Comparison of ENCODE assay signal across 38 cellular contexts in genomic region chr2:148810081-148810480, GRCh38.
"Had no signal": no experiment of that assay in that cellular context is flagged by ENCODE, and none has a peak within 500 bp of the region (broad histone marks: within the 10 kb centered on the region; RNA-seq: fewer than 3 reads in every experiment).

No MANE protein-coding gene starts in this region.

- H3K27me3 ChIP-seq: ascending aorta, cardiac muscle cell had no signal

- H3K27me3 Mint-ChIP-seq: activated CD4-positive, alpha-beta T cell treated with anti-CD3 and anti-CD28 coated beads for 36 hours; brain had no signal

- ATAC-seq: activated CD4-positive, alpha-beta T cell treated with anti-CD3 and anti-CD28 coated beads for 36 hours; activated CD4-positive, CD25-positive, alpha-beta regulatory T cell treated with anti-CD3 and anti-CD28 coated beads, Interleukin-2, amount 50 U/mL, for 24 hours; activated CD8-positive, alpha-beta memory T cell treated with anti-CD3 and anti-CD28 coated beads, Interleukin-2, amount 10 ng/mL, durations not matched to agents 7 days and 5 days; activated CD8-positive, alpha-beta T cell treated with anti-CD3 and anti-CD28 coated beads, Interleukin-2, amount 10 ng/mL, durations not matched to agents 7 days and 5 days; activated naive CD8-positive, alpha-beta T cell treated with anti-CD3 and anti-CD28 coated beads, Interleukin-2, amount 50 U/mL, for 24 hours; WTC11 had no signal

- H3K4me1 Mint-ChIP-seq: activated naive CD4-positive, alpha-beta T cell treated with anti-CD3 and anti-CD28 coated beads, Interleukin-2, amount 10 ng/mL, durations not matched to agents 7 days and 5 days; activated naive CD4-positive, alpha-beta T cell treated with anti-CD3 and anti-CD28 coated beads, Interleukin-2, amount 50 U/mL, for 24 hours; activated naive CD8-positive, alpha-beta T cell treated with anti-CD3 and anti-CD28 coated beads, Interleukin-2, amount 10 ng/mL, durations not matched to agents 7 days and 5 days had no signal

- H3K4me3 ChIP-seq: ascending aorta, cardiac muscle cell had no signal

- H3K9me3 Mint-ChIP-seq: activated CD4-positive, alpha-beta memory T cell treated with anti-CD3 and anti-CD28 coated beads, Interleukin-2, amount 10 ng/mL, durations not matched to agents 7 days and 5 days; activated CD4-positive, alpha-beta T cell treated with anti-CD3 and anti-CD28 coated beads, Interleukin-2, amount 10 ng/mL, durations not matched to agents 7 days and 5 days; T-helper 2 cell treated with Interferon-gamma antibody and Interleukin-4, amounts not matched to agents 5 μg/mL and 100 μg/mL, for 36 hours had no signal

- DNase-seq: activated CD4-positive, alpha-beta memory T cell treated with anti-CD3 and anti-CD28 coated beads, Interleukin-2, amount 10 ng/mL, durations not matched to agents 7 days and 5 days; activated CD4-positive, alpha-beta T cell treated with anti-CD3 and anti-CD28 coated beads for 1 hour; activated CD4-positive, alpha-beta T cell treated with anti-CD3 and anti-CD28 coated beads for 36 hours; activated CD4-positive, alpha-beta T cell treated with anti-CD3 and anti-CD28 coated beads for 48 hours; activated CD4-positive, alpha-beta T cell treated with anti-CD3 and anti-CD28 coated beads, Interleukin-2, amount 10 ng/mL, durations not matched to agents 7 days and 5 days; activated CD4-positive, alpha-beta T cell treated with anti-CD3 and anti-CD28 coated beads, Interleukin-2, amount 50 U/mL, for 48 hours; activated CD4-positive, CD25-positive, alpha-beta regulatory T cell; activated CD8-positive, alpha-beta memory T cell treated with anti-CD3 and anti-CD28 coated beads for 24 hours; activated CD8-positive, alpha-beta memory T cell treated with anti-CD3 and anti-CD28 coated beads, Interleukin-2, amount 10 ng/mL, durations not matched to agents 7 days and 5 days; activated CD8-positive, alpha-beta memory T cell treated with anti-CD3 and anti-CD28 coated beads, Interleukin-2, amount 50 U/mL, for 48 hours; activated CD8-positive, alpha-beta T cell treated with anti-CD3 and anti-CD28 coated beads, Interleukin-2, amount 10 ng/mL, durations not matched to agents 7 days and 5 days; activated effector memory CD4-positive, alpha-beta T cell treated with Interleukin-2 at 50 U/mL for 16 hours; activated gamma-delta T cell; activated naive CD4-positive, alpha-beta T cell treated with anti-CD3 and anti-CD28 coated beads, Interleukin-2, amount 10 ng/mL, durations not matched to agents 7 days and 5 days; activated naive CD4-positive, alpha-beta T cell treated with Interleukin-2 at 50 U/mL for 16 hours; activated naive CD8-positive, alpha-beta T cell treated with anti-CD3 and anti-CD28 coated beads, Interleukin-2, amount 10 ng/mL, durations not matched to agents 7 days and 5 days; activated naive CD8-positive, alpha-beta T cell treated with anti-CD3 and anti-CD28 coated beads, Interleukin-2, amount 50 U/mL, for 24 hours; activated T-cell treated with anti-CD3 and anti-CD28 coated beads, Interleukin-2, amount 50 U/mL, for 24 hours; activated T-cell treated with anti-CD3 and anti-CD28 coated beads, Interleukin-2, amount 50 U/mL, for 48 hours; amygdala; anterior cingulate cortex; caudate nucleus; SW 1271; T-helper 1 cell; T-helper 2 cell; T-helper 9 cell; WERI-Rb-1 had no signal

- H3K4me1 ChIP-seq: ascending aorta had no signal

- H3K27ac Mint-ChIP-seq: activated CD4-positive, alpha-beta memory T cell treated with anti-CD3 and anti-CD28 coated beads, Interleukin-2, amount 10 ng/mL, durations not matched to agents 7 days and 5 days; activated CD4-positive, alpha-beta T cell treated with anti-CD3 and anti-CD28 coated beads for 36 hours; activated CD4-positive, alpha-beta T cell treated with anti-CD3 and anti-CD28 coated beads, Interleukin-2, amount 10 ng/mL, durations not matched to agents 7 days and 5 days; activated CD8-positive, alpha-beta memory T cell treated with anti-CD3 and anti-CD28 coated beads, Interleukin-2, amount 10 ng/mL, durations not matched to agents 7 days and 5 days; activated CD8-positive, alpha-beta T cell treated with anti-CD3 and anti-CD28 coated beads, Interleukin-2, amount 10 ng/mL, durations not matched to agents 7 days and 5 days; activated naive CD4-positive, alpha-beta T cell treated with anti-CD3 and anti-CD28 coated beads, Interleukin-2, amount 10 ng/mL, durations not matched to agents 7 days and 5 days; activated naive CD4-positive, alpha-beta T cell treated with anti-CD3 and anti-CD28 coated beads, Interleukin-2, amount 50 U/mL, for 24 hours; activated naive CD8-positive, alpha-beta T cell; activated naive CD8-positive, alpha-beta T cell treated with anti-CD3 and anti-CD28 coated beads, Interleukin-2, amount 10 ng/mL, durations not matched to agents 7 days and 5 days; activated naive CD8-positive, alpha-beta T cell treated with anti-CD3 and anti-CD28 coated beads, Interleukin-2, amount 50 U/mL, for 24 hours; activated T-cell treated with anti-CD3 and anti-CD28 coated beads, Interleukin-2, amount 50 U/mL, for 24 hours; activated T-helper 2 cell treated with anti-CD3 and anti-CD28 coated beads, Interferon-gamma antibody, Interleukin-2, Interleukin-4, amounts not matched to agents 10 μg/mL and 5 μg/mL and 100 μg/mL, durations not matched to agents 14 hours and 24 hours and 36 hours; T-helper 1 cell treated with Interleukin-12 subunit alpha and Interleukin-12 subunit beta and Interleukin-4 antibody, amounts not matched to agents 30 μg/mL and 1 μg/mL, for 36 hours; T-helper 2 cell treated with Interferon-gamma antibody and Interleukin-4, amounts not matched to agents 5 μg/mL and 100 μg/mL, for 36 hours; WTC11 had no signal

- H3K27ac ChIP-seq: ascending aorta, cardiac muscle cell, WERI-Rb-1 had no signal

- H3K4me3 Mint-ChIP-seq: activated CD4-positive, alpha-beta memory T cell treated with anti-CD3 and anti-CD28 coated beads, Interleukin-2, amount 10 ng/mL, durations not matched to agents 7 days and 5 days; activated CD4-positive, alpha-beta T cell treated with anti-CD3 and anti-CD28 coated beads for 36 hours; activated CD4-positive, alpha-beta T cell treated with anti-CD3 and anti-CD28 coated beads, Interleukin-2, amount 10 ng/mL, durations not matched to agents 7 days and 5 days; activated CD8-positive, alpha-beta memory T cell treated with anti-CD3 and anti-CD28 coated beads, Interleukin-2, amount 10 ng/mL, durations not matched to agents 7 days and 5 days; activated CD8-positive, alpha-beta T cell treated with anti-CD3 and anti-CD28 coated beads, Interleukin-2, amount 10 ng/mL, durations not matched to agents 7 days and 5 days; activated naive CD4-positive, alpha-beta T cell treated with anti-CD3 and anti-CD28 coated beads, Interleukin-2, amount 10 ng/mL, durations not matched to agents 7 days and 5 days; activated naive CD4-positive, alpha-beta T cell treated with anti-CD3 and anti-CD28 coated beads, Interleukin-2, amount 50 U/mL, for 24 hours; activated naive CD8-positive, alpha-beta T cell; activated naive CD8-positive, alpha-beta T cell treated with anti-CD3 and anti-CD28 coated beads, Interleukin-2, amount 10 ng/mL, durations not matched to agents 7 days and 5 days; activated naive CD8-positive, alpha-beta T cell treated with anti-CD3 and anti-CD28 coated beads, Interleukin-2, amount 50 U/mL, for 24 hours; activated T-cell treated with anti-CD3 and anti-CD28 coated beads, Interleukin-2, amount 50 U/mL, for 24 hours; brain; central memory CD8-positive, alpha-beta T cell; T-helper 1 cell treated with Interleukin-12 subunit alpha and Interleukin-12 subunit beta and Interleukin-4 antibody, amounts not matched to agents 30 μg/mL and 1 μg/mL, for 36 hours; T-helper 2 cell treated with Interferon-gamma antibody and Interleukin-4, amounts not matched to agents 5 μg/mL and 100 μg/mL, for 36 hours; WTC11 had no signal

- H3K36me3 Mint-ChIP-seq: activated naive CD4-positive, alpha-beta T cell treated with anti-CD3 and anti-CD28 coated beads, Interleukin-2, amount 10 ng/mL, durations not matched to agents 7 days and 5 days; activated naive CD4-positive, alpha-beta T cell treated with anti-CD3 and anti-CD28 coated beads, Interleukin-2, amount 50 U/mL, for 24 hours; activated naive CD8-positive, alpha-beta T cell treated with anti-CD3 and anti-CD28 coated beads, Interleukin-2, amount 10 ng/mL, durations not matched to agents 7 days and 5 days; brain had no signal

- H3K36me3 ChIP-seq: ascending aorta, cardiac muscle cell, WERI-Rb-1 had no signal
